19 cellular contexts compared by ENCODE assay signal in the genomic region with DNA sequence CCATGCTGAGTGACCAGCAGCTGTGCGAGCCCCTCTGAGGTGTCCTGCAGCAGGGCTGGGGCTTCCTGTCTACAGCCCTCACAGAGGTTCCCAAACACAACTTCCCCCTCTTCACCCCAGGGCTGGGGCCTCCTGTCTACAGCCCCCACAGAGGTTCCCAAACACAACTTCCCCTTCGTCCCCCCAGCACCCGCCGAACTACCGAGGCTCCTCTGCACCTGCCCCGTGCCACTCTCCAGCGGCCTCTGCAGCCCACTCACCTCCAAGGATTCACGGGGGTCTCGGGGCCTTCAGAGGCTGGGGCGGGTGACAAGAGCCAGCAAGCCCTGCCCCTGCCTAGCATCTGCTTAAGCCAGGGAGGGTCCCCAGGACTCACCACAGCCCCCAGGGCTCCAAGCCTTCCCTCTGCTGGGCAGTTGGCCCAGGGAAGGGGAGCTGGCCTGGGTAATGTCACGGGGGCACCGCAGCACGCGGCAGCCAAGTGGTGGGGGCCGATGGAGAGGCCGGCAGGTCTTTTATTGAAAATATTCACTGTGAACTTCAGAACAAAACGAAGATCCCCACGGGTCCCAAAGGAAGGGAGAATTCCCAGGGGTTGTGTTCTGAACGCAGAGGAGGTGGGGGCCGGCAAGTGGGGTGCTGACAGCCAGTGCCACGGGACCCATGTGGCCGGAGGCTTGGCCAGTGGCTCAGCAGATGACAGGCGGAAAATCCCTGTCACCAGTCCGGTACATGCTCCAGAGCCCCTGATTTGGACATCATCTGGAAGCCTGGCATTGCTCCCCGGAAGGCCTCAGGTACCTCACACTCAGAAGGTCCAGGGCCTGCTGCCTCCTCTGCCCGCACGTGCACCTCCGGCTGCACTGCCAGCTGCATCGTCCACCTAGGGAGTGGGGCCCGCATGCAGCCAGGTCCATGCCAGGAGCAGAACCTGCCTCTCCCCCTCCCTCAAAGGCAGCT.
DNase-seq lines count a peak whose midpoint lies in the region; ATAC-seq and TF ChIP-seq lines count a peak whose summit lies in the region.
"Had no signal": no experiment of that assay in that cellular context is flagged by ENCODE, and none has a peak within 500 bp of the region (broad histone marks: within the 10 kb centered on the region; RNA-seq: fewer than 3 reads in every experiment).

No MANE protein-coding gene starts in this region.

- peak overlapping the region; percentile 55 for H3K4me2 ChIP-seq in BLaER1
- H3K4me2 ChIP-seq in neuronal stem cell (ENCODE audit: insufficient read depth, low read length, poor library complexity, severe bottlenecking): no peak overlapping the region
- H3K4me2 ChIP-seq: A549 had no signal

- H3K27me3 ChIP-seq in BLaER1 (peaks cover 19% of the 10 kb centered on the region), neuronal stem cell (ENCODE audit: control insufficient read depth in 3 of 3, insufficient read depth in 3 of 3, low read depth in 1 of 3, low read length in 3 of 3) (peaks cover 0 to 2% (median 0%) of the 10 kb centered on the region in 3 experiments)
- H3K27me3 ChIP-seq in CD4-positive, alpha-beta T cell (ENCODE audit: control insufficient read depth, insufficient read depth, low read length): no peaks in the 10 kb centered on the region
- H3K27me3 ChIP-seq in CD8-positive, alpha-beta memory T cell (ENCODE audit: insufficient read depth, low read length, poor library complexity, severe bottlenecking): no peaks in the 10 kb centered on the region
- H3K27me3 ChIP-seq: SJSA1 had no signal

- intact Hi-C loops in CD4-positive, alpha-beta T cell (cut with DNase I, micrococcal nuclease): no loop called here

- no peak overlapping the region for H3K4me3 Mint-ChIP-seq in chondrocyte (ENCODE audit: unreplicated experiment)
- H3K4me3 Mint-ChIP-seq in CD4-positive, alpha-beta T cell: no peak overlapping the region
- no peak overlapping the region for H3K4me3 Mint-ChIP-seq in CD8-positive, alpha-beta memory T cell
- H3K4me3 Mint-ChIP-seq: CD14-positive monocyte had no signal

- H4K91ac ChIP-seq in neuronal stem cell (ENCODE audit: low read depth, low read length, poor library complexity): no peak overlapping the region

- no peaks in the 10 kb centered on the region for H3K27me3 Mint-ChIP-seq in chondrocyte (ENCODE audit: low read depth)
- H3K27me3 Mint-ChIP-seq in CD4-positive, alpha-beta T cell: no peaks in the 10 kb centered on the region
- H3K27me3 Mint-ChIP-seq in CD8-positive, alpha-beta memory T cell: peaks cover 0 to under 1% of the 10 kb centered on the region in 2 donors

- no peak overlapping the region for H3K4ac ChIP-seq in neuronal stem cell (ENCODE audit: low read length)

- no peaks in the 10 kb centered on the region for H3K4me1 Mint-ChIP-seq in chondrocyte (ENCODE audit: low read depth)
- H3K4me1 Mint-ChIP-seq in CD4-positive, alpha-beta T cell (ENCODE audit: low read depth): no peaks in the 10 kb centered on the region
- H3K4me1 Mint-ChIP-seq in CD8-positive, alpha-beta memory T cell: no peaks in the 10 kb centered on the region
- H3K4me1 Mint-ChIP-seq: CD14-positive monocyte had no signal

- H3K27ac Mint-ChIP-seq in chondrocyte (ENCODE audit: unreplicated experiment): no peak overlapping the region
- H3K27ac Mint-ChIP-seq in CD4-positive, alpha-beta T cell: no peak overlapping the region
- H3K27ac Mint-ChIP-seq in CD8-positive, alpha-beta memory T cell: no peak overlapping the region

- peak overlapping the region; percentile 34 for H2BK15ac ChIP-seq in neuronal stem cell (ENCODE audit: low read length)

- H2AFZ ChIP-seq in neuronal stem cell (ENCODE audit: low read length): no peak overlapping the region

- H3K36me3 Mint-ChIP-seq in chondrocyte (ENCODE audit: low read depth): peaks cover 4% of the 10 kb centered on the region
- no peaks in the 10 kb centered on the region for H3K36me3 Mint-ChIP-seq in CD4-positive, alpha-beta T cell (ENCODE audit: low read depth)
- no peaks in the 10 kb centered on the region for H3K36me3 Mint-ChIP-seq in CD8-positive, alpha-beta memory T cell
- H3K36me3 Mint-ChIP-seq: CD14-positive monocyte had no signal

- H4K8ac ChIP-seq in neuronal stem cell (ENCODE audit: low read depth, low read length): no peak overlapping the region

- POLR2A ChIA-PET in CD4-positive, alpha-beta T cell (lab: Charles Lee): no interaction called here
- POLR2A ChIA-PET in CD8-positive, alpha-beta memory T cell (lab: Charles Lee): no interaction called here

- CTCF ChIA-PET in CD4-positive, alpha-beta T cell (lab: Charles Lee): no interaction called here
- CTCF ChIA-PET in CD8-positive, alpha-beta memory T cell (lab: Charles Lee): no interaction called here

- H3K9me3 ChIP-seq in BLaER1 (peaks cover 9% of the 10 kb centered on the region), neuronal stem cell (replicated peaks in 1 of 2; ENCODE audit: control insufficient read depth in 2 of 2, insufficient read depth in 1 of 2, low read depth in 1 of 2, low read length in 2 of 2) (peaks cover 17 to 21% of the 10 kb centered on the region in 2 donors)
- no peaks in the 10 kb centered on the region for H3K9me3 ChIP-seq in CD4-positive, alpha-beta T cell (ENCODE audit: control insufficient read depth, low read length)
- no peaks in the 10 kb centered on the region for H3K9me3 ChIP-seq in CD8-positive, alpha-beta memory T cell (ENCODE audit: low read length)

- TF ChIP-seq CTCF in chondrocyte (IDR thresholded peaks at IDR 0.05): no peak
- no peak for TF ChIP-seq CTCF in CD4-positive, alpha-beta T cell (IDR thresholded peaks at IDR 0.05)

- H3K14ac ChIP-seq in neuronal stem cell (ENCODE audit: low read length): peak overlapping the region; percentile 79

- no peaks in the 10 kb centered on the region for H3K9me3 Mint-ChIP-seq in chondrocyte (ENCODE audit: low read depth)
- H3K9me3 Mint-ChIP-seq in CD4-positive, alpha-beta T cell: peaks cover 2% of the 10 kb centered on the region
- peaks cover 0 to 4% (median 1%) of the 10 kb centered on the region in 5 donors for H3K9me3 Mint-ChIP-seq in CD8-positive, alpha-beta memory T cell

- H2AK5ac ChIP-seq in neuronal stem cell (ENCODE audit: low read depth, low read length): peak overlapping the region; percentile 54

- WGBS in neuronal stem cell (ENCODE audit: extremely low coverage in 2 of 2, insufficient read length in 2 of 2, insufficient replicate concordance in 1 of 2), 2 donors: no CpG with 5 or more reads among the region's 30 CpGs

- H2BK120ac ChIP-seq in neuronal stem cell (ENCODE audit: low read depth, low read length): peak overlapping the region; percentile 78

- H3K79me1 ChIP-seq in neuronal stem cell (ENCODE audit: low read depth, low read length): peaks cover 4% of the 10 kb centered on the region

- peak overlapping the region; percentile 80 for H2BK5ac ChIP-seq in neuronal stem cell (ENCODE audit: low read length)

- H3K4me1 ChIP-seq in BLaER1 (peaks cover 16% of the 10 kb centered on the region), neuronal stem cell (ENCODE audit: control insufficient read depth in 2 of 2, insufficient read depth in 1 of 2, low read depth in 1 of 2, low read length in 2 of 2) (peaks cover 0 to 6% of the 10 kb centered on the region in 2 donors)
- H3K4me1 ChIP-seq in CD8-positive, alpha-beta memory T cell (ENCODE audit: insufficient read depth, low read length): no peaks in the 10 kb centered on the region
- H3K4me1 ChIP-seq: A549, SJSA1 had no signal

- in situ Hi-C loops in KBM-7 (cut with MboI; ENCODE audit: low pct_unique_long_range_greater_than_20kb, low sequenced_read_pairs): no loop called here

- H3K4me3 ChIP-seq in BLaER1: no peak overlapping the region
- no peak overlapping the region for H3K4me3 ChIP-seq in neuronal stem cell (ENCODE audit: low read length in 2 of 2)
- H3K4me3 ChIP-seq in CD8-positive, alpha-beta memory T cell (ENCODE audit: low read length): no peak overlapping the region
- H3K4me3 ChIP-seq: A549, SJSA1 had no signal

- H3K36me3 ChIP-seq in BLaER1 (no peaks in the 10 kb centered on the region), neuronal stem cell (replicated peaks in 1 of 2; ENCODE audit: control insufficient read depth in 2 of 2, insufficient read depth in 2 of 2, low read length in 2 of 2) (peaks cover 0 to 7% of the 10 kb centered on the region in 2 donors)
- no peaks in the 10 kb centered on the region for H3K36me3 ChIP-seq in CD8-positive, alpha-beta memory T cell (ENCODE audit: insufficient read depth, low read length)
- H3K36me3 ChIP-seq: SJSA1 had no signal

- peak; percentile 39 for DNase-seq in KBM-7
- DNase-seq in chondrocyte (ENCODE audit: low spot score): peak; percentile 76
- DNase-seq in neuronal stem cell (ENCODE audit: low spot score): no peak
- no peak for DNase-seq in CD4-positive, alpha-beta T cell
- no peak for DNase-seq in CD8-positive, alpha-beta memory T cell
- no peak for DNase-seq in foreskin melanocyte
- DNase-seq in DMS 273 (lab: John Stamatoyannopoulos, UW; ENCODE audit: unreplicated experiment): no peak
- DNase-seq: AML-193, MV-4-11, NCI-H1105 treated with DMSO at 0.1 percent for 48 hours, NCI-H146, NCI-H1930, NCI-H2107, NCI-H524, NCI-H748 treated with DMSO at 0.1 percent for 48 hours had no signal

- peak overlapping the region; percentile 75 for H3K18ac ChIP-seq in neuronal stem cell (ENCODE audit: low read length)

- H3K27ac ChIP-seq in BLaER1: no peak overlapping the region
- no peak overlapping the region for H3K27ac ChIP-seq in neuronal stem cell (replicated peaks; ENCODE audit: low read length)
- H3K27ac ChIP-seq in CD4-positive, alpha-beta T cell (ENCODE audit: low read depth, low read length): no peak overlapping the region
- no peak overlapping the region for H3K27ac ChIP-seq in CD8-positive, alpha-beta memory T cell (ENCODE audit: low read depth, low read length)
- H3K27ac ChIP-seq: A549, SJSA1 had no signal

- H3K9ac ChIP-seq in BLaER1 (no peak overlapping the region), neuronal stem cell (ENCODE audit: low read depth, low read length, poor library complexity) (no peak overlapping the region)

- no peak overlapping the region for H2BK12ac ChIP-seq in neuronal stem cell (ENCODE audit: low read length)

- H4K20me1 ChIP-seq in BLaER1: no peaks in the 10 kb centered on the region

- H3K23ac ChIP-seq in neuronal stem cell (ENCODE audit: low read depth, low read length, poor library complexity): peak overlapping the region; percentile 55

- ATAC-seq in CD4-positive, alpha-beta T cell (ENCODE audit: poor library complexity): no peak
- ATAC-seq: A549 had no signal

Comparison
In these comparisons a context has a peak if more than half of its experiments do, and no peak if none do; other contexts are left out.
1. DNase-seq: peak in KBM-7 (single experiment) and chondrocyte (single experiment); none in neuronal stem cell (single experiment), CD4-positive, alpha-beta T cell (0 of 10), CD8-positive, alpha-beta memory T cell (0 of 5), foreskin melanocyte (single experiment) and DMS 273 (single experiment).